22 cellular contexts compared by ENCODE assay signal in genomic region chr14:100832311-100832960, GRCh38. TPM values are rescaled to one million over a fixed set of nuclear protein-coding genes. Genes with fewer than 3 reads are reported as not detected.
DNase-seq lines count a peak whose midpoint lies in the region; ATAC-seq and TF ChIP-seq lines count a peak whose summit lies in the region.
"Had no signal": no experiment of that assay in that cellular context is flagged by ENCODE, and none has a peak within 500 bp of the region (broad histone marks: within the 10 kb centered on the region; RNA-seq: fewer than 3 reads in every experiment).

No MANE protein-coding gene starts in this region.

- H3K18ac ChIP-seq in mesendoderm (ENCODE audit: low read length): no peak overlapping the region

- no peak overlapping the region for H4K8ac ChIP-seq in mesendoderm (ENCODE audit: low read depth, low read length)

- H3K27ac Mint-ChIP-seq in brain (peak overlapping the region in 4 of 5 experiments; percentile 38 to 89 (median 82)), type B pancreatic cell (peak overlapping the region; percentile 50)
- H3K27ac Mint-ChIP-seq: B cell; CD4-positive, alpha-beta T cell had no signal

- no peak overlapping the region for H2AK5ac ChIP-seq in mesendoderm (ENCODE audit: low read length)

- H3K27me3 Mint-ChIP-seq in brain (peaks cover 36% of the 10 kb centered on the region), type B pancreatic cell (peaks cover 13% of the 10 kb centered on the region)

- H3K79me1 ChIP-seq in mesendoderm (ENCODE audit: low read length): no peaks in the 10 kb centered on the region

- H3K36me3 ChIP-seq in left ventricle myocardium inferior (no peaks in the 10 kb centered on the region), mesendoderm (ENCODE audit: control insufficient read depth, insufficient read depth, low read length) (no peaks in the 10 kb centered on the region)

- no peak overlapping the region for H3K9ac ChIP-seq in mesendoderm (ENCODE audit: low read length)

- H3K4me1 Mint-ChIP-seq in brain (peaks cover 67% of the 10 kb centered on the region), type B pancreatic cell (ENCODE audit: unreplicated experiment) (peaks cover 27% of the 10 kb centered on the region)
- H3K4me1 Mint-ChIP-seq: B cell had no signal

- H2BK15ac ChIP-seq in mesendoderm (replicated peaks; ENCODE audit: low read depth): no peak overlapping the region

- DNase-seq in Right ventricle myocardium superior (peak; percentile 22), left ventricle myocardium inferior (no peak), mesendoderm (peak; percentile 49), type B pancreatic cell (ENCODE audit: extremely low spot score, unreplicated experiment) (no peak), NCI-H2029 treated with DMSO at 0.1 percent for 48 hours (lab: John Stamatoyannopoulos, UW) (no peak), UCSD-AML1 (lab: John Stamatoyannopoulos, UW; ENCODE audit: unreplicated experiment) (no peak), A172 (ENCODE audit: low spot score) (no peak)
- DNase-seq: CD4-positive, alpha-beta T cell; DND-41; GDM1; GOT3; IMR-90; Kasumi-1; NCI-H1105 treated with DMSO at 0.1 percent for 48 hours; NCI-H2029; NCI-H2227 treated with DMSO at 0.1 percent for 48 hours; NCI-H526; SHP77 had no signal

- no peak overlapping the region for H2BK5ac ChIP-seq in mesendoderm (ENCODE audit: low read length)

- peaks cover 97% of the 10 kb centered on the region for H3K27me3 ChIP-seq in left ventricle myocardium inferior (ENCODE audit: low read depth)
- no peaks in the 10 kb centered on the region for H3K27me3 ChIP-seq in mesendoderm (ENCODE audit: insufficient read depth, low read length, poor library complexity)

- H3K4me3 ChIP-seq in left ventricle myocardium inferior (no peak overlapping the region), mesendoderm (ENCODE audit: low read length) (no peak overlapping the region)

- no peak overlapping the region for H3K4ac ChIP-seq in mesendoderm (ENCODE audit: low read depth, low read length)

- H3K23ac ChIP-seq in mesendoderm (ENCODE audit: low read length): no peak overlapping the region

- H3K27ac ChIP-seq in left ventricle myocardium inferior (replicated peaks) (no peak overlapping the region), mesendoderm (ENCODE audit: low read depth, low read length) (peak overlapping the region; percentile 7)

- H3K4me2 ChIP-seq in mesendoderm (ENCODE audit: low read length): no peak overlapping the region

- H2BK120ac ChIP-seq in mesendoderm (ENCODE audit: low read depth, low read length): no peak overlapping the region

- no CpG with 5 or more reads among the region's 21 CpGs for WGBS in mesendoderm (ENCODE audit: extremely low coverage, insufficient coverage, low lambda C conversion rate)

- peak overlapping the region; percentile 45 for H3K56ac ChIP-seq in mesendoderm (ENCODE audit: low read length)

- intact Hi-C loops in Right ventricle myocardium superior (cut with DNase I): no loop called here
- intact Hi-C loops in left ventricle myocardium inferior (cut with micrococcal nuclease): no loop called here

- H3K9me3 Mint-ChIP-seq in brain (peaks cover 9 to 26% (median 14%) of the 10 kb centered on the region in 5 experiments), type B pancreatic cell (no peaks in the 10 kb centered on the region)
- H3K9me3 Mint-ChIP-seq: CD4-positive, alpha-beta T cell had no signal

- peak overlapping the region in 3 of 5 experiments; percentile 32 to 64 (median 62) for H3K4me3 Mint-ChIP-seq in brain
- H3K4me3 Mint-ChIP-seq in type B pancreatic cell: no peak overlapping the region
- H3K4me3 Mint-ChIP-seq: B cell; CD4-positive, alpha-beta T cell had no signal

- H3K36me3 Mint-ChIP-seq in brain (peaks cover 7% of the 10 kb centered on the region), type B pancreatic cell (no peaks in the 10 kb centered on the region)

- H3K4me1 ChIP-seq in left ventricle myocardium inferior: no peaks in the 10 kb centered on the region
- peaks cover 15% of the 10 kb centered on the region for H3K4me1 ChIP-seq in mesendoderm (ENCODE audit: control insufficient read depth, low read depth, low read length)

- ATAC-seq in Right ventricle myocardium superior (ENCODE audit: poor library complexity): no peak
- ATAC-seq: Panc1, SK-N-SH treated with all-trans-retinoic acid at 6 μM for 48 hours had no signal

- peaks cover 7% of the 10 kb centered on the region for H3K9me3 ChIP-seq in left ventricle myocardium inferior (replicated peaks)

- no peaks in the 10 kb centered on the region for H3K79me2 ChIP-seq in mesendoderm (ENCODE audit: control insufficient read depth, insufficient read depth, low read length)

- TF ChIP-seq CTCF in left ventricle myocardium inferior (IDR thresholded peaks at IDR 0.05; ENCODE audit: borderline replicate concordance) (no peak), brain (conservative IDR thresholded peaks at IDR 0.05) (no peak), type B pancreatic cell (conservative IDR thresholded peaks at IDR 0.05) (no peak)

- H4K5ac ChIP-seq in mesendoderm (ENCODE audit: low read length): no peak overlapping the region

RNA-seq across cellular contexts. Expression of gene MEG3, which starts 6.5 kb away (rescaled TPM):
- total RNA-seq in Right ventricle myocardium superior (24.7 TPM), left ventricle myocardium inferior (17.5 TPM), type B pancreatic cell (ENCODE audit: low replicate concordance) (0.68 and 0.74 TPM in 2 replicates)
- polyA plus RNA-seq in brain (ENCODE audit: insufficient read depth, low read depth, low replicate concordance): 33.5 TPM
- polyA plus RNA-seq in mesendoderm (2013, experiment 1 of 2): 0.55 TPM
- polyA plus RNA-seq in mesendoderm (2013, experiment 2 of 2): 0.41 TPM
- total RNA-seq in A172 (2014; rRNA removed; shearing (Covaris generic)): not detected in 2 replicates
- total RNA-seq: B cell; CD4-positive, alpha-beta T cell had no signal

Comparison
In these comparisons a context has a peak if more than half of its experiments do, and no peak if none do; other contexts are left out.
1. DNase-seq: peak in Right ventricle myocardium superior (single experiment) and mesendoderm (single experiment); none in left ventricle myocardium inferior (single experiment), type B pancreatic cell (single experiment), NCI-H2029 treated with DMSO at 0.1 percent for 48 hours (single experiment), UCSD-AML1 (single experiment) and A172 (single experiment).
2. RNA of gene MEG3, which starts 6.5 kb away (total RNA-seq): 24.7 TPM in Right ventricle myocardium superior (single experiment) and 17.5 TPM in left ventricle myocardium inferior (single experiment); 0.68 to 0.74 TPM in type B pancreatic cell and not detected in A172; every median in the first group is over 10 times any median in the second.